In genomic region chr15:39613271-39613670, GRCh38 we compare ENCODE assay signal across 24 cellular contexts. TPM values are rescaled to one million over a fixed set of nuclear protein-coding genes. Genes with fewer than 3 reads are reported as not detected.
DNase-seq lines count a peak whose midpoint lies in the region; FAIRE-seq and TF ChIP-seq lines count a peak whose summit lies in the region.
"Had no signal": no experiment of that assay in that cellular context is flagged by ENCODE, and none has a peak within 500 bp of the region (broad histone marks: within the 10 kb centered on the region; RNA-seq: fewer than 3 reads in every experiment).

No MANE protein-coding gene starts in this region.

- TF ChIP-seq CTCF in bronchial epithelial cell (IDR thresholded peaks at IDR 0.05; ENCODE audit: insufficient read depth, low read length, severe bottlenecking) (no peak), osteoblast (IDR thresholded peaks at IDR 0.05; ENCODE audit: extremely low read depth, low read depth, low read length) (no peak)

- in situ Hi-C loops in GM23248 (cut with MboI): no loop called here

- peaks cover 23% of the 10 kb centered on the region for H3K4me1 Mint-ChIP-seq in activated CD4-positive, alpha-beta memory T cell treated with anti-CD3 and anti-CD28 coated beads, Interleukin-2, amount 10 ng/mL, durations not matched to agents 7 days and 5 days
- H3K4me1 Mint-ChIP-seq: GM23338, H9, IgD-negative memory B cell had no signal

- H3K9me2 ChIP-seq in GM23248 (ENCODE audit: insufficient read depth): no peaks in the 10 kb centered on the region

- peaks cover 51% of the 10 kb centered on the region for H3K36me3 Mint-ChIP-seq in activated CD4-positive, alpha-beta memory T cell treated with anti-CD3 and anti-CD28 coated beads, Interleukin-2, amount 10 ng/mL, durations not matched to agents 7 days and 5 days (ENCODE audit: low read depth)

- H3K4me3 Mint-ChIP-seq in activated CD4-positive, alpha-beta memory T cell treated with anti-CD3 and anti-CD28 coated beads, Interleukin-2, amount 10 ng/mL, durations not matched to agents 7 days and 5 days: no peak overlapping the region
- H3K4me3 Mint-ChIP-seq: CD4-positive, alpha-beta T cell; GM23338; H9; IgD-negative memory B cell; T-cell had no signal

- H3K27me3 ChIP-seq in GM23248 (replicated peaks; ENCODE audit: insufficient read depth) (no peaks in the 10 kb centered on the region), bronchial epithelial cell (ENCODE audit: control insufficient read depth, insufficient read depth, low read length) (no peaks in the 10 kb centered on the region), osteoblast (ENCODE audit: insufficient read depth, low read length) (no peaks in the 10 kb centered on the region)
- H3K27me3 ChIP-seq: BLaER1 had no signal

- no peaks in the 10 kb centered on the region for H3K79me2 ChIP-seq in GM23248 (ENCODE audit: insufficient read depth)
- H3K79me2 ChIP-seq in osteoblast (ENCODE audit: insufficient read depth, low read length): no peaks in the 10 kb centered on the region

- POLR2A ChIA-PET in activated CD4-positive, alpha-beta memory T cell treated with anti-CD3 and anti-CD28 coated beads, Interleukin-2, amount 10 ng/mL, durations not matched to agents 7 days and 5 days (lab: Charles Lee): interaction anchor here (2.6 kb wide), 1 partner anchor 10 kb away, joined by 21 read pairs; no protein-coding TSS in a partner anchor

- no peaks in the 10 kb centered on the region for H3K36me3 ChIP-seq in GM23248 (ENCODE audit: low read depth)
- no peaks in the 10 kb centered on the region for H3K36me3 ChIP-seq in bronchial epithelial cell (ENCODE audit: control insufficient read depth, insufficient read depth, low read length)
- H3K36me3 ChIP-seq in osteoblast (ENCODE audit: insufficient read depth, low read length): no peaks in the 10 kb centered on the region
- H3K36me3 ChIP-seq: BLaER1 had no signal

- H3K27ac Mint-ChIP-seq in activated CD4-positive, alpha-beta memory T cell treated with anti-CD3 and anti-CD28 coated beads, Interleukin-2, amount 10 ng/mL, durations not matched to agents 7 days and 5 days: no peak overlapping the region
- H3K27ac Mint-ChIP-seq: CD4-positive, alpha-beta T cell; GM23338; H9; IgD-negative memory B cell; T-cell had no signal

- no peak overlapping the region for H3K27ac ChIP-seq in GM23248
- H3K27ac ChIP-seq in osteoblast (ENCODE audit: low read depth, low read length): no peak overlapping the region
- H3K27ac ChIP-seq: BLaER1, KMS-11, PC-9 had no signal

- DNase-seq in EH (ENCODE audit: low read depth) (peak; percentile 70), GM23248 (peak; percentile 22), M059J (ENCODE audit: low read depth) (peak; percentile 50), bronchial epithelial cell (ENCODE audit: low read depth) (peak; percentile 62), osteoblast (ENCODE audit: insufficient read length, low spot score, missing footprints) (no peak), CD1c-positive myeloid dendritic cell (ENCODE audit: extremely low spot score) (no peak), NCI-H146 (lab: John Stamatoyannopoulos, UW) (no peak)
- no peak for DNase-seq in activated CD4-positive, alpha-beta memory T cell treated with anti-CD3 and anti-CD28 coated beads, Interleukin-2, amount 10 ng/mL, durations not matched to agents 7 days and 5 days
- DNase-seq: CD4-positive, alpha-beta T cell; H9; NCI-H1105; NCI-H1436 treated with DMSO at 0.1 percent for 48 hours; NCI-H1930; NCI-H2107; NCI-H524 treated with DMSO at 0.1 percent for 48 hours; NCI-H774; PC-9; RPMI8226; SHP77; T-cell had no signal

- no peak overlapping the region for H3K4me2 ChIP-seq in GM23248 (ENCODE audit: unreplicated experiment)
- no peak overlapping the region for H3K4me2 ChIP-seq in osteoblast (ENCODE audit: insufficient read depth, low read length)
- H3K4me2 ChIP-seq: BLaER1, GM23338, KMS-11, PC-9 had no signal

- peaks cover 25% of the 10 kb centered on the region for H3F3A ChIP-seq in GM23248 (ENCODE audit: insufficient read depth)

- no peaks in the 10 kb centered on the region for H4K20me1 ChIP-seq in GM23248 (ENCODE audit: insufficient read depth)
- no peaks in the 10 kb centered on the region for H4K20me1 ChIP-seq in osteoblast (ENCODE audit: insufficient read depth, low read length)
- H4K20me1 ChIP-seq: BLaER1 had no signal

- H3K4me1 ChIP-seq in GM23248 (ENCODE audit: insufficient read depth): peaks cover 12% of the 10 kb centered on the region
- H3K4me1 ChIP-seq in osteoblast (ENCODE audit: insufficient read depth, low read length): no peaks in the 10 kb centered on the region
- H3K4me1 ChIP-seq: BLaER1 had no signal

- FAIRE-seq in bronchial epithelial cell (lab: Jason Lieb, UNC): no peak

- no peak overlapping the region for H2AFZ ChIP-seq in GM23248
- no peak overlapping the region for H2AFZ ChIP-seq in osteoblast (ENCODE audit: low read length)
- H2AFZ ChIP-seq: GM23338, PC-9 had no signal

- peaks cover 5% of the 10 kb centered on the region for H3K27me3 Mint-ChIP-seq in activated CD4-positive, alpha-beta memory T cell treated with anti-CD3 and anti-CD28 coated beads, Interleukin-2, amount 10 ng/mL, durations not matched to agents 7 days and 5 days
- H3K27me3 Mint-ChIP-seq: CD4-positive, alpha-beta T cell; IgD-negative memory B cell; T-cell had no signal

- CTCF ChIA-PET in activated CD4-positive, alpha-beta memory T cell treated with anti-CD3 and anti-CD28 coated beads, Interleukin-2, amount 10 ng/mL, durations not matched to agents 7 days and 5 days (lab: Charles Lee): interaction anchor here (1.3 kb wide), 1 partner anchor 10 kb away, joined by 3 read pairs; no protein-coding TSS in a partner anchor

- no peak overlapping the region for H3K9ac ChIP-seq in GM23248
- H3K9ac ChIP-seq: BLaER1, KMS-11 had no signal

- H3K9me3 ChIP-seq in GM23248 (ENCODE audit: low read depth) (peaks cover 11% of the 10 kb centered on the region), osteoblast (ENCODE audit: low read depth, low read length) (no peaks in the 10 kb centered on the region)

- H3K4me3 ChIP-seq in GM23248 (no peak overlapping the region), bronchial epithelial cell (ENCODE audit: low read depth, low read length) (no peak overlapping the region), osteoblast (ENCODE audit: insufficient read depth, low read length) (no peak overlapping the region)
- H3K4me3 ChIP-seq: BLaER1, GM23338, PC-9 had no signal

- H3K9me3 Mint-ChIP-seq in activated CD4-positive, alpha-beta memory T cell treated with anti-CD3 and anti-CD28 coated beads, Interleukin-2, amount 10 ng/mL, durations not matched to agents 7 days and 5 days: peaks cover 42% of the 10 kb centered on the region

RNA-seq across cellular contexts. Expression of gene THBS1, which starts 32.4 kb away (rescaled TPM):
- 7,697 and 8,549 TPM in 2 replicates for total RNA-seq in GM23248 (2014; rRNA removed; shearing (Covaris generic))
- polyA plus RNA-seq in GM23248 (2016; fragmentation: Nextera tagmentation; extraction: Ambion mirVana): 2,858 and 2,877 TPM in 2 replicates
- total RNA-seq in M059J (2014; rRNA removed; shearing (Covaris generic)): 3,688 and 5,591 TPM in 2 replicates
- 37.8 and 162 TPM in 2 replicates for total RNA-seq in bronchial epithelial cell
- 6,477 and 8,941 TPM in 2 replicates for total RNA-seq in osteoblast
- total RNA-seq in activated CD4-positive, alpha-beta memory T cell treated with anti-CD3 and anti-CD28 coated beads, Interleukin-2, amount 10 ng/mL, durations not matched to agents 7 days and 5 days: 1 to 10 TPM; 1.2 to 1.5 TPM

Comparison
In these comparisons a context has a peak if more than half of its experiments do, and no peak if none do; other contexts are left out.
1. DNase-seq: peak in EH (single experiment), GM23248 (single experiment), M059J (single experiment) and bronchial epithelial cell (single experiment); none in osteoblast (single experiment), CD1c-positive myeloid dendritic cell (single experiment), activated CD4-positive, alpha-beta memory T cell treated with anti-CD3 and anti-CD28 coated beads, Interleukin-2, amount 10 ng/mL, durations not matched to agents 7 days and 5 days (single experiment) and NCI-H146 (single experiment).
2. RNA of gene THBS1, which starts 32.4 kb away (total RNA-seq): 6,477 to 8,941 TPM in osteoblast, 7,697 to 8,549 TPM in GM23248, 3,688 to 5,591 TPM in M059J and 37.8 to 162 TPM in bronchial epithelial cell; 1.2 to 1.5 TPM in activated CD4-positive, alpha-beta memory T cell treated with anti-CD3 and anti-CD28 coated beads, Interleukin-2, amount 10 ng/mL, durations not matched to agents 7 days and 5 days; every median in the first group is over 10 times any median in the second.